In the genomic region with DNA sequence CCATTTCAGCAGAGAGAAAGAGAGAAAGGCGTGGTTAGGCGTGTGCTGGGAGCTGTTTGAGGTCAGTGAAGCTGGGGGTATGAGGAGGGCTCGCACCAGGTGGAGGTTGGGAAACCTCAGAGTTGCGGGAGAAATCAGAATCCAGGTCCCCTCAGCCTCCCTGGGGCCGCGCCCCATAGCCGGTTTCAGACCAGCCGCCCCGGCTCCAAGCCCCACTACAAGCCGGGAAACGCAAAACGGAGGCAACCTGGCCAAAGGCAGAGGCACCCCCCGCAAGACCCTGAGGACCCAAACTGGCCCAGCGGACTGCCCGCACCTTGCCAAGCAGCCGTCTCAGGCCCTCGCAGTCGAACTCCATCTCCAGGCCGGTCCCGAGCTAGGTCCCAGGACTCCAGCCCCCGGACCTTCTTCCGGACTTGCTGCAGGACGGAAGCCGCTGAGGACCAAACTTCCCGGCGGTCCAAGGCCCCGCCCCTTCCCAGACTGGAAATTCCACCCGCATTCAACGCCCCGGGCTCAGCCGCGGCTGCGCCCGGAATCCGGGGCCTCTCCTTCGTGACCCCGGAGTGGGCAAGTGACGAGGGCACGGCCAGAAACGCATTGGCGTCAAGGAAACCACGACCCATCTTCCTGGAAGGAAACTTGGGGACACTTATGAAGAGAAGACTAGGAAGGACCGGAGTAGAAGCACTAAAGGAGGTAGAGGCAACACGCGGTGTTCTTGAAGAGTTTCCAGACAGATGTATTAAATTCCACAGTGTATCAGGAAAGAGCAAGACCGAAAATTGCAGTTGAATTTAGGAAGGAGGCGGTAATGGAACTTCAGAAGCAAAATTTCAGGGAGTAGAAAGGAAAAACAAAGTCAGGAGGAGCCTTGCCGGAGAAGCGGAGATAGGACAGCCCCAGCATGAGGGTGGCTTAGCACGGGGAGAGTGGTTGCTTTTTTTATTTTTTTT, we compare ENCODE assay signal across 8 cellular contexts. TPM values are rescaled to one million over a fixed set of nuclear protein-coding genes. Genes with fewer than 3 reads are reported as not detected.
DNase-seq lines count a peak whose midpoint lies in the region; ATAC-seq and TF ChIP-seq lines count a peak whose summit lies in the region.

A gene (minus strand): TSS at position 438 of the 956 bp plus-strand sequence. CDS start 80 bp downstream, at position 358.

- peak; percentile 48 for ATAC-seq in HG03196 (IDR thresholded peaks at IDR 0.05; ENCODE audit: unreplicated experiment)

- no peak within 1 kb of the TSS for H4K91ac ChIP-seq in mesenchymal stem cell (ENCODE audit: low read length)

- no peak within 1 kb of the TSS for H3K23ac ChIP-seq in mesenchymal stem cell (ENCODE audit: low read length in 2 of 2)

- H3K79me1 ChIP-seq in mesenchymal stem cell (replicated peaks; ENCODE audit: low read length, poor library complexity, severe bottlenecking): peaks cover 36% of the 10 kb centered on the region

- peak; percentile 79 for TF ChIP-seq POLR2A in GM18951 (IDR thresholded peaks at IDR 0.05; ENCODE audit: extremely low read depth, insufficient read depth, insufficient read length)

- peak within 1 kb of the TSS; percentile 95 for H4K8ac ChIP-seq in mesenchymal stem cell (ENCODE audit: low read length)

- H2AFZ ChIP-seq in mesenchymal stem cell (ENCODE audit: low read depth, low read length): peak within 1 kb of the TSS; percentile 59

- H3K14ac ChIP-seq in mesenchymal stem cell (ENCODE audit: low read length in 2 of 2): peak within 1 kb of the TSS in 1 of 2 experiments; percentile 70

- no peak within 1 kb of the TSS for H2BK12ac ChIP-seq in mesenchymal stem cell (ENCODE audit: low read length in 2 of 2)

- H2AK5ac ChIP-seq in mesenchymal stem cell (ENCODE audit: low read length, severe bottlenecking): peak within 1 kb of the TSS; percentile 59

- H2BK5ac ChIP-seq in mesenchymal stem cell (ENCODE audit: low read depth, low read length, poor library complexity, severe bottlenecking): no peak within 1 kb of the TSS

- in situ Hi-C loops in GM18951 (cut with MboI; ENCODE audit: low sequenced_read_pairs, unreplicated experiment) (no loop called here), endometrial microvascular endothelial cells (cut with HindIII; ENCODE audit: inconsistent ontology term, low pct_unique_long_range_greater_than_20kb, low sequenced_read_pairs) (no loop called here)

- peak within 1 kb of the TSS; percentile 94 for H3K4me2 ChIP-seq in mesenchymal stem cell (ENCODE audit: low read length, poor library complexity, severe bottlenecking)

- peak within 1 kb of the TSS; percentile 88 for H3K9ac ChIP-seq in mesenchymal stem cell (ENCODE audit: low read length)

- no peaks in the 10 kb centered on the region for H3K9me3 ChIP-seq in mesenchymal stem cell (ENCODE audit: control insufficient read depth, low read length)

- H2BK120ac ChIP-seq in mesenchymal stem cell (ENCODE audit: low read depth, low read length): peak within 1 kb of the TSS; percentile 9

- peak within 1 kb of the TSS; percentile 58 to 65 for H3K4ac ChIP-seq in mesenchymal stem cell (ENCODE audit: low read depth in 1 of 2, low read length in 2 of 2)

- H3K36me3 ChIP-seq in mesenchymal stem cell (ENCODE audit: control insufficient read depth in 1 of 2, insufficient read depth in 2 of 2, low read depth in 1 of 2, low read length in 2 of 2): peaks cover 0 to 5% of the 10 kb centered on the region in 2 experiments

- peak; percentile 98 for DNase-seq in AG20443 (ENCODE audit: low spot score)
- DNase-seq in NCI-H748 treated with DMSO at 0.1 percent for 48 hours (lab: John Stamatoyannopoulos, UW): peak; percentile 38
- peak; percentile 38 to 59 (median 53) for DNase-seq in activated CD8-positive, alpha-beta memory T cell treated with anti-CD3 and anti-CD28 coated beads for 48 hours (ENCODE audit: low read depth in 2 of 3, low spot score in 2 of 3)
- peak; percentile 95 for DNase-seq in mesenchymal stem cell
- DNase-seq in stimulated activated CD8-positive, alpha-beta memory T cell treated with anti-CD3 and anti-CD28 coated beads, Interleukin-12 subunit alpha, Interleukin-12 subunit beta, amount 100 ng/mL, for 1 hour (ENCODE audit: low read depth): peak; percentile 37

- peak within 1 kb of the TSS; percentile 71 for H3K27ac ChIP-seq in mesenchymal stem cell (ENCODE audit: low read length, poor library complexity, severe bottlenecking)

- H3K4me1 ChIP-seq in mesenchymal stem cell (ENCODE audit: control insufficient read depth, insufficient read depth, low read depth, low read length): peaks cover 6% of the 10 kb centered on the region

- H2BK15ac ChIP-seq in mesenchymal stem cell (ENCODE audit: low read depth, poor library complexity, severe bottlenecking): no peak within 1 kb of the TSS

- peak within 1 kb of the TSS; percentile 64 to 93 for H3K18ac ChIP-seq in mesenchymal stem cell (ENCODE audit: low read depth in 1 of 2, low read length in 2 of 2)

- WGBS in mesenchymal stem cell: under 1% methylated on average over 50 of the region's 50 CpGs

- no peaks in the 10 kb centered on the region for H3K27me3 ChIP-seq in mesenchymal stem cell (ENCODE audit: control insufficient read depth in 1 of 2, insufficient read depth in 1 of 2, low read length in 2 of 2)

- peak within 1 kb of the TSS; percentile 89 to 96 for H3K4me3 ChIP-seq in mesenchymal stem cell (ENCODE audit: insufficient read depth in 1 of 2, low read depth in 1 of 2, low read length in 2 of 2)

RNA-seq across cellular contexts. Expression of the gene that starts here (rescaled TPM):
- 26.8 TPM for total RNA-seq in endometrial microvascular endothelial cells (ENCODE audit: inconsistent ontology term)
- 17.7 TPM for polyA plus RNA-seq in mesenchymal stem cell (2013, experiment 1 of 2)
- polyA plus RNA-seq in mesenchymal stem cell (2013, experiment 2 of 2): 18.7 TPM

Comparison
In these comparisons a context has a peak if more than half of its experiments do, and no peak if none do; other contexts are left out.
1. Peak in every context shown above with its lines: DNase-seq, ATAC-seq, H3K4me3 ChIP-seq and H3K27ac ChIP-seq.
2. DNase-seq: peak in every context shown above with its lines; median percentile 98 in AG20443; 95 in mesenchymal stem cell; 53 in activated CD8-positive, alpha-beta memory T cell treated with anti-CD3 and anti-CD28 coated beads for 48 hours; 38 in NCI-H748 treated with DMSO at 0.1 percent for 48 hours; 37 in stimulated activated CD8-positive, alpha-beta memory T cell treated with anti-CD3 and anti-CD28 coated beads, Interleukin-12 subunit alpha, Interleukin-12 subunit beta, amount 100 ng/mL, for 1 hour.